ENCODE assay signal across 25 cellular contexts in the genomic region with DNA sequence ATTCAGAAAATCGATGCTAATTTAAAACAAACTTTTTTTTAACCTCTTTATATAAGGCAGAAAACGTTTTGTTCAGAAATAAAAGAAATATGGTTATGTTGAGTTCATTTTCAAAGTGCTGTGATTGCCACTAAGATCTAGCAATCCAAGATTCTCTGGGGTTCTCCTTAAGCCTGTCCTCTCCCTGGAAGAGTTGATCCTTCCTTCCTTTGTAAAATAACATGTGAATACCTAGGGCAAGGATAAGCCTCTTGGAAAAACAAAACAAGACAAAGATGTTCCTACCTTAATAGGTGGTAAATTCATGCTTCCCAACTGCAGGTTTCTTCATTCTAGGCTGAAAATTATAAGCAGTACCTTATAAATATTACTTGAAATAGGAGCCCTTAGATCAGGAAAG. TPM values are rescaled to one million over a fixed set of nuclear protein-coding genes. Genes with fewer than 3 reads are reported as not detected.
"Had no signal": no experiment of that assay in that cellular context is flagged by ENCODE, and none has a peak within 500 bp of the region (broad histone marks: within the 10 kb centered on the region; RNA-seq: fewer than 3 reads in every experiment).

No MANE protein-coding gene starts in this region.

- ATAC-seq: K562, Right ventricle myocardium inferior, SK-N-SH treated with all-trans-retinoic acid at 6 μM for 48 hours had no signal

- H3K4me1 Mint-ChIP-seq: IgD-negative memory B cell had no signal

- H3K36me3 ChIP-seq: Peyer's patch, SJCRH30 had no signal

- H3K4me2 ChIP-seq: KMS-11, PC-9 had no signal

- H3K27me3 ChIP-seq: Peyer's patch, SJCRH30 had no signal

- H3K9me3 ChIP-seq: Peyer's patch, SJCRH30 had no signal

- H3K4me1 ChIP-seq: Peyer's patch, SJCRH30 had no signal

- H2AFZ ChIP-seq: PC-9 had no signal

- DNase-seq: Kasumi-1, MM.1S, NCI-H1092 treated with DMSO at 0.1 percent for 48 hours, NCI-H1436, NCI-H187, NCI-H2029, NCI-H2081 treated with DMSO at 0.1 percent for 48 hours, NCI-H2171, NCI-H226, NCI-H446, NCI-H510A, NCI-H524 treated with DMSO at 0.1 percent for 48 hours, NCI-H69, NCI-H774, OCI-M1, PC-9, Peyer's patch, SHP77 treated with DMSO at 0.1 percent for 48 hours, SJCRH30, T-helper 1 cell had no signal

- H3K27ac Mint-ChIP-seq: IgD-negative memory B cell had no signal

- FAIRE-seq: K562 had no signal

- H3K9ac ChIP-seq: KMS-11 had no signal

- H3K4me3 ChIP-seq: K562, PC-9, Peyer's patch, SJCRH30 had no signal

- H3K36me3 Mint-ChIP-seq: IgD-negative memory B cell had no signal

- H3K27ac ChIP-seq: KMS-11, PC-9, Peyer's patch, SJCRH30 had no signal

RNA-seq across cellular contexts. Expression of a gene that starts 18.0 kb away (rescaled TPM):
- total RNA-seq: PC-9, Peyer's patch had no signal
- polyA plus RNA-seq: IgD-negative memory B cell had no signal
